ENCODE assay signal across 8 cellular contexts in the genomic region with DNA sequence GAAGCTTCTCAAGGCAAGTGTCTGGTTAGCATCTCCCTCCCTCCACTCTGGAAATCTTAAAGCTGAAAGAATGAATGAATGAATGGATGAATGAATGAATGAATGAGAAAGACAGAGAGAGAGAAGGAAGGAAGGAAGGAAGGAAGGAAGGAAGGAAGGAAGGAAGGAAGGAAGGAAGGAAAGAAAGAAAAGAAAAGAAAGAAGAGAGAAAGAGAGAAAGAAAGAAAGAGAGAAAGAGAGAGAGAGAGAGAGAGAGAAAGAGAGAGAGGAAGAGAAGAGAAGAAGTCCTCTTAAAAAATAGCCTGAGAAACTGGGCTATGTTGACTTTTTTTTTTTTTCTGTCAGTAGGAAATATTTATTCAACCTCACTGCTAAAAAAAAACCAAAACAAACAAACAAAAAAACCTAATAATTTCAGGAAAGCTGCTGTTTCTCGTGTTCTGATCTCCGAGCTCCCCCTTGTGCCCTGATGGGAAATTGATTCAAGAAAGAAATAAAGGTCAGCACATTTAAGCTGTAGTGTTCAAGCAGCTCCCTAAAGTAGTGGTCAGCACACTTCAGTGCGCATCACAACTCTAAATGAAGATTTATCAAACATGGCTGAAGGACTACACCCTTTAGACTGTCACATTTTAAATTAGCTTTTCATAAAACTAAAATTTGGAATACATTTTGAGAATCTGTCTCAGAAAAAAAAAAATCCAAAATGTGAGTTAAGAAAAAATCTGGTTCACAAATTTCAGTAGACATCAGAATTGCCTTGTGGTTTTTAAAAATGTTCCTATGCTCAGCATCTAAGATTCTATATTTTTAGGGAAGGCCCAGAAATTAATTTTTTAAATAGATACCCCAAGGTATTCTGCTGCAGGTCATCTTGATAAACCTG.
DNase-seq lines count a peak whose midpoint lies in the region; ATAC-seq and TF ChIP-seq lines count a peak whose summit lies in the region.

No MANE protein-coding gene starts in this region.

- no peak for TF ChIP-seq POLR2A in heart left ventricle (IDR thresholded peaks at IDR 0.05)
- TF ChIP-seq POLR2A in transverse colon (IDR thresholded peaks at IDR 0.05) = no peak
- TF ChIP-seq POLR2A in uterus (IDR thresholded peaks at IDR 0.05) = no peak

- H3K36me3 ChIP-seq in heart left ventricle (peaks cover 0 to 23% (median 5%) of the 10 kb centered on the region in 9 donors), transverse colon (no peaks in the 10 kb centered on the region), uterus (no peaks in the 10 kb centered on the region)

- H3K4me1 ChIP-seq in heart left ventricle (no peaks in the 10 kb centered on the region), transverse colon (no peaks in the 10 kb centered on the region), uterus (no peaks in the 10 kb centered on the region)

- in situ Hi-C loops in transverse colon (cut with MboI; ENCODE audit: low pct_ligation_motif_present in 1 of 4, low pct_unique_long_range_greater_than_20kb in 1 of 4, low sequenced_read_pairs in 3 of 4) = loop anchor here in 1 of 4 donors (25.0 kb wide), 1 partner anchor 243 kb away; no protein-coding TSS in a partner anchor

- DNase-seq in heart left ventricle (no peak), left ventricle myocardium superior (no peak), RPMI8226 (peak; percentile 48), glomerular endothelial cell (ENCODE audit: extremely low read depth, low read depth, low spot score) (peak; percentile 5), transverse colon (no peak), uterus (no peak), Right ventricle myocardium superior (no peak)

- H3K9me3 ChIP-seq in heart left ventricle (no peaks in the 10 kb centered on the region), transverse colon (no peaks in the 10 kb centered on the region), uterus (no peaks in the 10 kb centered on the region)

- TF ChIP-seq EP300 in transverse colon (IDR thresholded peaks at IDR 0.05; ENCODE audit: low read depth) = no peak

- TF ChIP-seq CTCF in heart left ventricle (IDR thresholded peaks at IDR 0.05) = peak in 11 of 12 donors; percentile 17 to 62 (median 43)
- peak; percentile 28 to 54 (median 48) for TF ChIP-seq CTCF in transverse colon (IDR thresholded peaks at IDR 0.05)
- TF ChIP-seq CTCF in uterus (IDR thresholded peaks at IDR 0.05) = peak in 1 of 4 experiments; percentile 8

- H3K4me3 ChIP-seq in heart left ventricle = no peak overlapping the region
- H3K4me3 ChIP-seq in transverse colon = no peak overlapping the region
- no peak overlapping the region for H3K4me3 ChIP-seq in uterus

- WGBS in heart left ventricle, 4 donors = 41 to 49% (median 45%) methylated on average over 3 of the region's 3 CpGs
- 13 to 27% methylated on average over 3 of the region's 3 CpGs for WGBS in transverse colon (ENCODE audit: low coverage in 1 of 2), 2 donors

- ATAC-seq in heart left ventricle (no peak), left ventricle myocardium superior (no peak), HG03039 (IDR thresholded peaks at IDR 0.05; ENCODE audit: unreplicated experiment) (peak; percentile 53), Right ventricle myocardium superior (ENCODE audit: poor library complexity) (no peak)

- intact Hi-C loops in heart left ventricle (cut with DNase I) = loop anchor here in 9 of 10 donors (5.0 to 10.0 kb wide), 5 partner anchors 1010 to 1860 kb away; no protein-coding TSS in a partner anchor
- intact Hi-C loops in left ventricle myocardium superior (cut with micrococcal nuclease) = no loop called here
- intact Hi-C loops in transverse colon (cut with DNase I; ENCODE audit: low total_unique reads) = no loop called here
- intact Hi-C loops in uterus (cut with DNase I; ENCODE audit: low total_unique reads) = no loop called here
- intact Hi-C loops in Right ventricle myocardium superior (cut with DNase I) = no loop called here

- no peaks in the 10 kb centered on the region for H3K27me3 ChIP-seq in heart left ventricle
- no peaks in the 10 kb centered on the region for H3K27me3 ChIP-seq in transverse colon
- no peaks in the 10 kb centered on the region for H3K27me3 ChIP-seq in uterus

- H3K27ac ChIP-seq in heart left ventricle (no peak overlapping the region), transverse colon (no peak overlapping the region), uterus (no peak overlapping the region)

Comparison
In these comparisons a context has a peak if more than half of its experiments do, and no peak if none do; other contexts are left out.
1. intact Hi-C loops: an anchor here in heart left ventricle (5.0 to 10.0 kb wide); none called in left ventricle myocardium superior, transverse colon, uterus and Right ventricle myocardium superior.
2. DNase-seq: peak in RPMI8226 (single experiment) and glomerular endothelial cell (single experiment); none in heart left ventricle (0 of 5), left ventricle myocardium superior (single experiment), transverse colon (single experiment), uterus (0 of 2) and Right ventricle myocardium superior (single experiment).